18 cellular contexts compared by ENCODE assay signal in genomic region chrX:20670611-20671010, GRCh38.
DNase-seq lines count a peak whose midpoint lies in the region; ATAC-seq, FAIRE-seq and TF ChIP-seq lines count a peak whose summit lies in the region.
"Had no signal": no experiment of that assay in that cellular context is flagged by ENCODE, and none has a peak within 500 bp of the region (broad histone marks: within the 10 kb centered on the region; RNA-seq: fewer than 3 reads in every experiment).

No MANE protein-coding gene starts in this region.

- no peak overlapping the region for H2BK12ac ChIP-seq in H1 (ENCODE audit: low read depth, low read length)

- H3K27me3 Mint-ChIP-seq in activated CD8-positive, alpha-beta memory T cell treated with anti-CD3 and anti-CD28 coated beads, Interleukin-2, amount 10 ng/mL, durations not matched to agents 7 days and 5 days = no peaks in the 10 kb centered on the region
- H3K27me3 Mint-ChIP-seq: B cell; CD8-positive, alpha-beta memory T cell had no signal

- H3K56ac ChIP-seq in H1 (replicated peaks; ENCODE audit: insufficient read length, low read depth, low read length) = no peak overlapping the region

- H3K27me3 ChIP-seq in H1 (replicated peaks in 1 of 4; ENCODE audit: control insufficient read depth in 3 of 4, extremely low read depth in 1 of 4, insufficient read depth in 3 of 4, low read length in 3 of 4) = no peaks in the 10 kb centered on the region
- H3K27me3 ChIP-seq: BLaER1 treated with 17β-estradiol and CSF1 and Interleukin-3, amounts not matched to agents 10 nM and 100 nM had no signal

- H3K18ac ChIP-seq in H1 (ENCODE audit: extremely low read depth, low read length) = no peak overlapping the region

- no peaks in the 10 kb centered on the region for H3K79me2 ChIP-seq in H1 (ENCODE audit: control insufficient read depth in 1 of 2, insufficient read depth in 2 of 2, low read length in 2 of 2)

- no peak overlapping the region for H2AFZ ChIP-seq in H1 (ENCODE audit: low read length)

- intact Hi-C loops in cardiac septum (cut with DNase I) = no loop called here

- no peak overlapping the region for H3K9ac ChIP-seq in H1 (replicated peaks in 1 of 4; ENCODE audit: extremely low read depth in 1 of 4, low read depth in 3 of 4, low read length in 3 of 4)
- H3K9ac ChIP-seq: BLaER1 treated with 17β-estradiol and CSF1 and Interleukin-3, amounts not matched to agents 10 nM and 100 nM had no signal

- no peaks in the 10 kb centered on the region for H3K23me2 ChIP-seq in H1 (ENCODE audit: low read depth, low read length)

- POLR2A ChIA-PET in H1 (lab: Charles Lee; ENCODE audit: partially characterized antibody) = no interaction called here

- H3K27ac Mint-ChIP-seq in activated CD8-positive, alpha-beta memory T cell treated with anti-CD3 and anti-CD28 coated beads, Interleukin-2, amount 10 ng/mL, durations not matched to agents 7 days and 5 days = no peak overlapping the region
- H3K27ac Mint-ChIP-seq: B cell; CD8-positive, alpha-beta memory T cell; IgD-negative memory B cell had no signal

- no peak for TF ChIP-seq RAD21 in H1 (IDR thresholded peaks at IDR 0.05 in 1 of 2, conservative IDR thresholded peaks at IDR 0.05 in 1 of 2; ENCODE audit: low read depth in 2 of 2, low read length in 2 of 2)

- H3K14ac ChIP-seq in H1 (ENCODE audit: insufficient read length) = no peak overlapping the region

- DNase-seq in GM18507 (ENCODE audit: extremely low spot score, insufficient read length, low read depth) (no peak), OCI-M1 (lab: John Stamatoyannopoulos, UW) (peak; percentile 10), H1 (ENCODE audit: low read depth in 1 of 2, low spot score in 2 of 2) (no peak), COLO668 (lab: John Stamatoyannopoulos, UW; ENCODE audit: unreplicated experiment) (no peak), cardiac septum (ENCODE audit: low spot score) (no peak)
- DNase-seq in activated CD8-positive, alpha-beta memory T cell treated with anti-CD3 and anti-CD28 coated beads, Interleukin-2, amount 10 ng/mL, durations not matched to agents 7 days and 5 days = no peak
- DNase-seq: Caco-2; CD8-positive, alpha-beta memory T cell; Karpas-422; KBM-7 had no signal

- no peak overlapping the region for H2BK5ac ChIP-seq in H1 (ENCODE audit: low read depth, low read length)

- H3K23ac ChIP-seq in H1 (ENCODE audit: insufficient read length) = no peak overlapping the region

- H2BK15ac ChIP-seq in H1 (ENCODE audit: low read length) = no peak overlapping the region

- no peak overlapping the region for H4K91ac ChIP-seq in H1 (replicated peaks; ENCODE audit: insufficient read length, low read length)

- no peak overlapping the region for H4K5ac ChIP-seq in H1 (ENCODE audit: insufficient read length, low read depth, low read length)

- WGBS in H1 (ENCODE audit: extremely low coverage in 1 of 2, insufficient coverage in 1 of 2, insufficient read length in 1 of 2, insufficient replicate concordance in 2 of 2, low coverage in 1 of 2, low lambda C conversion rate in 2 of 2, missing lambda C conversion rate in 1 of 2), 2 experiments = 88% methylated on average over 3 of the region's 3 CpGs; no CpG with 5 or more reads in 1 of the 2 experiments

- peak; percentile 73 for ATAC-seq in HG02885 (IDR thresholded peaks at IDR 0.05; ENCODE audit: poor library complexity, unreplicated experiment)
- ATAC-seq in activated CD8-positive, alpha-beta memory T cell treated with anti-CD3 and anti-CD28 coated beads, Interleukin-2, amount 10 ng/mL, durations not matched to agents 7 days and 5 days = no peak
- ATAC-seq: HepG2 had no signal

- no peak overlapping the region for H3K4ac ChIP-seq in H1 (replicated peaks; ENCODE audit: insufficient read length, low read depth, low read length)

- TF ChIP-seq POLR2A in H1 (IDR thresholded peaks at IDR 0.05; ENCODE audit: control extremely low read depth in 1 of 2, low read depth in 2 of 2, low read length in 2 of 2) = no peak

- no peak overlapping the region for H2AK5ac ChIP-seq in H1 (ENCODE audit: low read depth, low read length)

- CTCF ChIA-PET in H1 (lab: Charles Lee; ENCODE audit: partially characterized antibody) = interaction anchor here (0.9 kb wide), 1 partner anchor 11 kb away, joined by 3 read pairs; no protein-coding TSS in a partner anchor
- CTCF ChIA-PET in activated CD8-positive, alpha-beta memory T cell treated with anti-CD3 and anti-CD28 coated beads, Interleukin-2, amount 10 ng/mL, durations not matched to agents 7 days and 5 days (lab: Charles Lee) = no interaction called here

- no peaks in the 10 kb centered on the region for H3K36me3 ChIP-seq in H1 (ENCODE audit: control insufficient read depth in 2 of 4, insufficient read depth in 4 of 4, low read length in 3 of 4)
- H3K36me3 ChIP-seq: BLaER1 treated with 17β-estradiol and CSF1 and Interleukin-3, amounts not matched to agents 10 nM and 100 nM; HAP-1 had no signal

- no peaks in the 10 kb centered on the region for H3K9me3 Mint-ChIP-seq in activated CD8-positive, alpha-beta memory T cell treated with anti-CD3 and anti-CD28 coated beads, Interleukin-2, amount 10 ng/mL, durations not matched to agents 7 days and 5 days (ENCODE audit: low read depth)
- H3K9me3 Mint-ChIP-seq: CD8-positive, alpha-beta memory T cell; IgD-negative memory B cell had no signal

- no peak overlapping the region for H4K8ac ChIP-seq in H1 (ENCODE audit: extremely low read depth, insufficient read depth, low read length)

- H3K4me2 ChIP-seq in H1 (ENCODE audit: insufficient read depth in 1 of 2, low read depth in 2 of 2, low read length in 2 of 2) = no peak overlapping the region
- H3K4me2 ChIP-seq: BLaER1 treated with 17β-estradiol and CSF1 and Interleukin-3, amounts not matched to agents 10 nM and 100 nM had no signal

- no peak overlapping the region for H3K4me3 Mint-ChIP-seq in activated CD8-positive, alpha-beta memory T cell treated with anti-CD3 and anti-CD28 coated beads, Interleukin-2, amount 10 ng/mL, durations not matched to agents 7 days and 5 days
- H3K4me3 Mint-ChIP-seq: B cell; CD8-positive, alpha-beta memory T cell; IgD-negative memory B cell had no signal

- FAIRE-seq in GM18507 (lab: Jason Lieb, UNC) (peak; percentile 21), H1 (lab: Jason Lieb, UNC) (no peak)
- FAIRE-seq: D721Med, G401.6, HepG2 had no signal

- no peaks in the 10 kb centered on the region for H3K36me3 Mint-ChIP-seq in activated CD8-positive, alpha-beta memory T cell treated with anti-CD3 and anti-CD28 coated beads, Interleukin-2, amount 10 ng/mL, durations not matched to agents 7 days and 5 days
- H3K36me3 Mint-ChIP-seq: CD8-positive, alpha-beta memory T cell; IgD-negative memory B cell had no signal

- no peak overlapping the region for H2BK120ac ChIP-seq in H1 (replicated peaks; ENCODE audit: low read depth, low read length)

- H3K9me3 ChIP-seq in H1 (ENCODE audit: insufficient read depth in 2 of 2, low read depth in 1 of 2, low read length in 1 of 2) = no peaks in the 10 kb centered on the region
- H3K9me3 ChIP-seq: BLaER1 treated with 17β-estradiol and CSF1 and Interleukin-3, amounts not matched to agents 10 nM and 100 nM; Caco-2; HAP-1 had no signal

- no peaks in the 10 kb centered on the region for H4K20me1 ChIP-seq in H1 (replicated peaks in 1 of 2; ENCODE audit: control insufficient read depth in 1 of 2, insufficient read depth in 2 of 2, low read length in 2 of 2)
- H4K20me1 ChIP-seq: BLaER1 treated with 17β-estradiol and CSF1 and Interleukin-3, amounts not matched to agents 10 nM and 100 nM had no signal

- H3K4me1 Mint-ChIP-seq in activated CD8-positive, alpha-beta memory T cell treated with anti-CD3 and anti-CD28 coated beads, Interleukin-2, amount 10 ng/mL, durations not matched to agents 7 days and 5 days = no peaks in the 10 kb centered on the region
- H3K4me1 Mint-ChIP-seq: B cell; CD8-positive, alpha-beta memory T cell; IgD-negative memory B cell had no signal

- TF ChIP-seq CTCF in H1 (IDR thresholded peaks at IDR 0.05; ENCODE audit: control extremely low read depth in 1 of 3, insufficient read depth in 1 of 3, low read depth in 1 of 3, low read length in 3 of 3) = no peak

- H3K4me3 ChIP-seq in H1 (ENCODE audit: extremely low read depth in 1 of 4, insufficient read depth in 2 of 4, low read depth in 3 of 4, low read length in 4 of 4) = no peak overlapping the region
- H3K4me3 ChIP-seq: BLaER1 treated with 17β-estradiol and CSF1 and Interleukin-3, amounts not matched to agents 10 nM and 100 nM; HAP-1 had no signal

- H3K79me1 ChIP-seq in H1 (ENCODE audit: low read depth, low read length) = no peaks in the 10 kb centered on the region

- H2BK20ac ChIP-seq in H1 (ENCODE audit: low read length) = no peak overlapping the region

- H3K4me1 ChIP-seq in H1 (replicated peaks in 1 of 4; ENCODE audit: control insufficient read depth in 3 of 4, insufficient read depth in 4 of 4, low read length in 3 of 4) = no peaks in the 10 kb centered on the region
- H3K4me1 ChIP-seq: Caco-2, HAP-1 had no signal

- no peak for TF ChIP-seq EP300 in H1 (IDR thresholded peaks at IDR 0.05; ENCODE audit: borderline replicate concordance in 1 of 2, low read depth in 2 of 2, low read length in 2 of 2)

- no peak overlapping the region for H3K27ac ChIP-seq in H1 (ENCODE audit: low read depth, low read length)
- H3K27ac ChIP-seq: BLaER1 treated with 17β-estradiol and CSF1 and Interleukin-3, amounts not matched to agents 10 nM and 100 nM had no signal

TF ChIP-seq in H1, 55 proteins besides CTCF, POLR2A, EP300 and RAD21:
- TF ChIP-seq SIN3A (conservative IDR thresholded peaks at IDR 0.05 in 1 of 2, IDR thresholded peaks at IDR 0.05 in 1 of 2; ENCODE audit: low read depth in 1 of 2, low read length in 2 of 2) (no peak), SRF (IDR thresholded peaks at IDR 0.05; ENCODE audit: low read depth, low read length) (peak; percentile 84), BACH1 (IDR thresholded peaks at IDR 0.05; ENCODE audit: low read length) (no peak)
TF ChIP-seq in H1: peak in this region for 1.
